ENCODE assay signal across 26 cellular contexts in genomic region chr1:23357112-23357908, GRCh38. TPM values are rescaled to one million over a fixed set of nuclear protein-coding genes. Genes with fewer than 3 reads are reported as not detected.
DNase-seq lines count a peak whose midpoint lies in the region; ATAC-seq and TF ChIP-seq lines count a peak whose summit lies in the region.
"Had no signal": no experiment of that assay in that cellular context is flagged by ENCODE, and none has a peak within 500 bp of the region (broad histone marks: within the 10 kb centered on the region; RNA-seq: fewer than 3 reads in every experiment).

No MANE protein-coding gene starts in this region.

- no peak for ATAC-seq in CD8-positive, alpha-beta T cell
- ATAC-seq in right cardiac atrium (no peak), HG02588 (IDR thresholded peaks at IDR 0.05; ENCODE audit: unreplicated experiment) (no peak), GM18511 (IDR thresholded peaks at IDR 0.05; ENCODE audit: unreplicated experiment) (no peak), GM18498 (IDR thresholded peaks at IDR 0.05; ENCODE audit: unreplicated experiment) (no peak)
- ATAC-seq: A549; activated CD8-positive, alpha-beta T cell treated with anti-CD3 and anti-CD28 coated beads, Interleukin-2, amount 10 ng/mL, durations not matched to agents 7 days and 5 days; effector memory CD8-positive, alpha-beta T cell; left lobe of liver; natural killer cell; Panc1 had no signal

- TF ChIP-seq CTCF in CD8-positive, alpha-beta T cell (IDR thresholded peaks at IDR 0.05): no peak
- no peak for TF ChIP-seq CTCF in chondrocyte (IDR thresholded peaks at IDR 0.05)

- H3K36me3 Mint-ChIP-seq in CD8-positive, alpha-beta T cell: peaks cover 30% of the 10 kb centered on the region
- peaks cover 47% of the 10 kb centered on the region for H3K36me3 Mint-ChIP-seq in chondrocyte (ENCODE audit: low read depth)

- H3K27me3 ChIP-seq in CD8-positive, alpha-beta T cell (ENCODE audit: insufficient read depth, low read length): no peaks in the 10 kb centered on the region
- H3K27me3 ChIP-seq in right cardiac atrium (ENCODE audit: control insufficient read depth, insufficient read depth) (no peaks in the 10 kb centered on the region), neuron (ENCODE audit: insufficient read depth, low read length) (no peaks in the 10 kb centered on the region)
- H3K27me3 ChIP-seq: stomach had no signal

- no peak overlapping the region for H3K4me3 ChIP-seq in CD8-positive, alpha-beta T cell (ENCODE audit: low read depth, low read length)
- H3K4me3 ChIP-seq in right cardiac atrium (ENCODE audit: low read length) (no peak overlapping the region), neuron (ENCODE audit: low read length) (peak overlapping the region; percentile 10)
- H3K4me3 ChIP-seq: A549, stomach had no signal

- CTCF ChIA-PET in CD8-positive, alpha-beta T cell (lab: Charles Lee): interaction anchor here (1.0 to 1.8 kb wide), 3 partner anchors 9 to 47 kb away, joined by 3 to 7 read pairs (median 5); partner anchors contain the start of gene HNRNPR

- no peak overlapping the region for H3K27ac ChIP-seq in CD8-positive, alpha-beta T cell (ENCODE audit: low read depth, low read length)
- H3K27ac ChIP-seq in right cardiac atrium (ENCODE audit: low read length): peak overlapping the region; percentile 20
- H3K27ac ChIP-seq: A549 had no signal

- 33% methylated on average over 3 of the region's 3 CpGs for WGBS in right cardiac atrium

- H3K36me3 ChIP-seq in CD8-positive, alpha-beta T cell (ENCODE audit: insufficient read depth, low read length): peaks cover 4% of the 10 kb centered on the region
- H3K36me3 ChIP-seq in neuron (ENCODE audit: insufficient read depth, low read length): peaks cover 30% of the 10 kb centered on the region

- H3K27me3 Mint-ChIP-seq in CD8-positive, alpha-beta T cell (ENCODE audit: low read depth): no peaks in the 10 kb centered on the region
- no peaks in the 10 kb centered on the region for H3K27me3 Mint-ChIP-seq in chondrocyte (ENCODE audit: low read depth)
- H3K27me3 Mint-ChIP-seq: activated naive CD8-positive, alpha-beta T cell treated with anti-CD3 and anti-CD28 coated beads, Interleukin-2, amount 10 ng/mL, durations not matched to agents 7 days and 5 days; CD8-positive, alpha-beta memory T cell; effector memory CD8-positive, alpha-beta T cell had no signal

- H3K4me1 ChIP-seq in CD8-positive, alpha-beta T cell (ENCODE audit: insufficient read depth, low read length): peaks cover 3% of the 10 kb centered on the region
- H3K4me1 ChIP-seq in right cardiac atrium (ENCODE audit: control insufficient read depth, insufficient read depth, low read length) (no peaks in the 10 kb centered on the region), neuron (ENCODE audit: insufficient read depth, low read length) (peaks cover 19% of the 10 kb centered on the region)
- H3K4me1 ChIP-seq: A549, stomach had no signal

- intact Hi-C loops in CD8-positive, alpha-beta T cell (cut with DNase I, micrococcal nuclease): no loop called here
- intact Hi-C loops in right cardiac atrium (cut with DNase I): no loop called here

- H2AFZ ChIP-seq in neuron (ENCODE audit: low read depth, low read length): no peak overlapping the region

- H3K9me3 ChIP-seq in CD8-positive, alpha-beta T cell (ENCODE audit: low read length): peaks cover 23% of the 10 kb centered on the region
- H3K9me3 ChIP-seq in right cardiac atrium (ENCODE audit: control insufficient read depth, low read length): peaks cover 8% of the 10 kb centered on the region
- H3K9me3 ChIP-seq in neuron (ENCODE audit: low read length): peaks cover 30% of the 10 kb centered on the region

- H3K4me3 Mint-ChIP-seq in CD8-positive, alpha-beta T cell: no peak overlapping the region
- H3K4me3 Mint-ChIP-seq in chondrocyte (ENCODE audit: unreplicated experiment): no peak overlapping the region
- H3K4me3 Mint-ChIP-seq: activated CD8-positive, alpha-beta T cell treated with anti-CD3 and anti-CD28 coated beads, Interleukin-2, amount 10 ng/mL, durations not matched to agents 7 days and 5 days; activated naive CD8-positive, alpha-beta T cell treated with anti-CD3 and anti-CD28 coated beads, Interleukin-2, amount 10 ng/mL, durations not matched to agents 7 days and 5 days; CD8-positive, alpha-beta memory T cell; effector memory CD8-positive, alpha-beta T cell; mesothelial cell of epicardium; natural killer cell had no signal

- H3K9me3 Mint-ChIP-seq in CD8-positive, alpha-beta T cell: peaks cover 20% of the 10 kb centered on the region
- peaks cover 41% of the 10 kb centered on the region for H3K9me3 Mint-ChIP-seq in chondrocyte (ENCODE audit: low read depth)

- peaks cover 5% of the 10 kb centered on the region for H3K4me1 Mint-ChIP-seq in CD8-positive, alpha-beta T cell (ENCODE audit: low read depth)
- peaks cover 9% of the 10 kb centered on the region for H3K4me1 Mint-ChIP-seq in chondrocyte (ENCODE audit: low read depth)
- H3K4me1 Mint-ChIP-seq: mesothelial cell of epicardium had no signal

- POLR2A ChIA-PET in CD8-positive, alpha-beta T cell (lab: Charles Lee): interaction anchor here (1.1 to 1.6 kb wide), 3 partner anchors 8 to 13 kb away, joined by 3 to 4 read pairs (median 3); no protein-coding TSS in a partner anchor

- H3K27ac Mint-ChIP-seq in CD8-positive, alpha-beta T cell: peak overlapping the region; percentile 12
- peak overlapping the region; percentile 57 for H3K27ac Mint-ChIP-seq in chondrocyte (ENCODE audit: unreplicated experiment)
- H3K27ac Mint-ChIP-seq: activated CD8-positive, alpha-beta T cell treated with anti-CD3 and anti-CD28 coated beads, Interleukin-2, amount 10 ng/mL, durations not matched to agents 7 days and 5 days; activated naive CD8-positive, alpha-beta T cell treated with anti-CD3 and anti-CD28 coated beads, Interleukin-2, amount 10 ng/mL, durations not matched to agents 7 days and 5 days; effector memory CD8-positive, alpha-beta T cell; mesothelial cell of epicardium; natural killer cell had no signal

- no peak for DNase-seq in CD8-positive, alpha-beta T cell
- DNase-seq in chondrocyte (ENCODE audit: low spot score) (no peak), right cardiac atrium (no peak)
- no peak for DNase-seq in activated CD4-positive, alpha-beta T cell treated with anti-CD3 and anti-CD28 coated beads for 1 hour
- DNase-seq: activated CD8-positive, alpha-beta T cell treated with anti-CD3 and anti-CD28 coated beads, Interleukin-2, amount 10 ng/mL, durations not matched to agents 7 days and 5 days; activated effector memory CD4-positive, alpha-beta T cell treated with Interleukin-2 at 50 U/mL for 16 hours; activated naive CD8-positive, alpha-beta T cell treated with anti-CD3 and anti-CD28 coated beads, Interleukin-2, amount 10 ng/mL, durations not matched to agents 7 days and 5 days; activated T-cell treated with anti-CD3 and anti-CD28 coated beads for 4 hours; CD8-positive, alpha-beta memory T cell; effector memory CD8-positive, alpha-beta T cell; KG1; natural killer cell; NCI-H1694; NCI-H2171 treated with DMSO at 0.1 percent for 48 hours; NCI-H526; stimulated activated CD8-positive, alpha-beta memory T cell treated with anti-CD3 and anti-CD28 coated beads, Interleukin-4, amount 100 ng/mL, for 48 hours; stomach; trophoblast cell had no signal

RNA-seq across cellular contexts. Expression of gene ZNF436, which starts 12.3 kb away (rescaled TPM):
- total RNA-seq in CD8-positive, alpha-beta T cell: 1 to 10 TPM; 3.4 to 3.9 TPM
- total RNA-seq in chondrocyte: 17.0 to 18.6 TPM (median 17.4 TPM) in 3 replicates
- total RNA-seq in right cardiac atrium: 10 to 100 TPM; 11.3 to 13.8 (median 12.7) TPM
- 4.4 TPM for polyA plus RNA-seq in right cardiac atrium

RNA-seq across cellular contexts. Expression of gene HNRNPR, which starts 13.2 kb away (rescaled TPM):
- total RNA-seq in CD8-positive, alpha-beta T cell: 100 to 1,000 TPM; 102 to 103 TPM
- total RNA-seq in chondrocyte (91.0 to 151 TPM (median 91.3 TPM) in 3 replicates), right cardiac atrium (10 to 100 TPM; 59.8 to 73.7 (median 62.1) TPM)
- 50.8 TPM for polyA plus RNA-seq in right cardiac atrium
